ENCODE assay signal across 1 cellular context in the genomic region with DNA sequence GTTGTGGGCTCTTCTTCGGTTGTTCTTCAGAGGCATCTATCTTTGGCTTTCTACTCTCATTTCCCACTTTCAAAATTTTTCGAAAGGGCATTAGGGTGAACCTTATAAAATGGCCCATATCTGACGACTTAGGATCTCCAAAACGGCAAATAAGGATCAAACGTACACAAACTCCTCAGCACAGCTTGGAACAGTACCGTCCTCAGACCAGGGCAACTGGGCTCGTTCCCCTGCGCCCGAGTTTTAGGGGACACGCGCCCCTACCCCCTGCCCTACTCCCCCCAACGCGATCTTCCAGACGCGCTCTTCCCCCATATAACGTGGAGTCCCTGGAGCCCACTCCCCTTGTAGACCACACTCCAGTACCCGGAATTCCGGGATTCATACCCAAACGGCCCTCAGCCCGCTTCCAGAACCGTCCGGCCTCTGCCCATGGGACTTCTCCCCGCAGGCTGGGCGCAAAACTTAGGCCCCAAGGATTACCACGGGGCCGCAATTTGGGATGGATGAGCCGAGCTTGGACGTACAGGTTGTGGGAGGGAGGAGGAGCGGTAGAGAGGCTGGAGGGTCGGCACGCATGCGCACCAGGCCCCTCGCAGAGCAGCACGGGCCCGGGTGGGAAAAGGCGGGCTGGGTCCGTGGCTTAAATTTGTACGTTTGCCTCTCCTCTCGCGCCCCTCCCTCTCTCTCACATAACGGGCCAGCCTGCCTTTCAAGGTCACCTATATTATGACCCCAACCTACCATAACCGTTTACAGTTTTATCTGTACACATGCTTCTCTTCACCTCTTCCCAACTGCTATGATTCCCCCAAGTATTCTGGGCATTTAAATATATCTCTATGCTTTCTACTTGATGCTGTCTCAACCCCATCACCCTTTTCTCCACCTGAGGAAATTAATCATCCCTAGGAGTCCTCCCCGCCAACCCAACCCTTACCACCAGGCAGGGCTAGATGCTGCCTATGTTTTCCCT.
TF ChIP-seq lines count a peak whose summit lies in the region.

No MANE protein-coding gene starts in this region.

TF ChIP-seq in HepG2, 621 proteins besides CTCF, POLR2A, EP300 and RAD21:
- TF ChIP-seq, protein P1, sequence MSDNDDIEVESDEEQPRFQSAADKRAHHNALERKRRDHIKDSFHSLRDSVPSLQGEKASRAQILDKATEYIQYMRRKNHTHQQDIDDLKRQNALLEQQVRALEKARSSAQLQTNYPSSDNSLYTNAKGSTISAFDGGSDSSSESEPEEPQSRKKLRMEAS (IDR thresholded peaks at IDR 0.05): peak; percentile 60; the same call in 1 of the 2 replicates
- peak; percentile 48; the same call in 1 of the 2 replicates for TF ChIP-seq HNF1B (CRISPR knock-in tag; IDR thresholded peaks at IDR 0.05)
- TF ChIP-seq PHF8 (CRISPR knock-in tag; IDR thresholded peaks at IDR 0.05): peak; percentile 74
- 0 out of 2 replicates have a peak, but pooled peaks have one; percentile 61 for TF ChIP-seq ZNF605 (CRISPR knock-in tag; IDR thresholded peaks at IDR 0.05)
- TF ChIP-seq, protein P2, sequence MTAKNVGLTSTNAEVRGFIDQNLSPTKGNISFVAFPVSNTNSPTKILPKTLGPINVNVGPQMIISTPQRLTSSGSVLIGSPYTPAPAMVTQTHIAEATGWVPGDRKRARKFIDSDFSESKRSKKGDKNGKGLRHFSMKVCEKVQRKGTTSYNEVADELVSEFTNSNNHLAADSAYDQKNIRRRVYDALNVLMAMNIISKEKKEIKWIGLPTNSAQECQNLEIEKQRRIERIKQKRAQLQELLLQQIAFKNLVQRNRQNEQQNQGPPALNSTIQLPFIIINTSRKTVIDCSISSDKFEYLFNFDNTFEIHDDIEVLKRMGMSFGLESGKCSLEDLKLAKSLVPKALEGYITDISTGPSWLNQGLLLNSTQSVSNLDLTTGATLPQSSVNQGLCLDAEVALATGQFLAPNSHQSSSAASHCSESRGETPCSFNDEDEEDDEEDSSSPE (CRISPR knock-in tag; IDR thresholded peaks at IDR 0.05): peak; percentile 37; the same call in 1 of the 2 replicates
- peak; percentile 23; the same call in 1 of the 2 replicates for TF ChIP-seq SALL1 (CRISPR knock-in tag; IDR thresholded peaks at IDR 0.05)
- TF ChIP-seq DMAP1 (CRISPR knock-in tag; IDR thresholded peaks at IDR 0.05): peak; percentile 40; the same call in 1 of the 2 replicates
- TF ChIP-seq, protein P3, sequence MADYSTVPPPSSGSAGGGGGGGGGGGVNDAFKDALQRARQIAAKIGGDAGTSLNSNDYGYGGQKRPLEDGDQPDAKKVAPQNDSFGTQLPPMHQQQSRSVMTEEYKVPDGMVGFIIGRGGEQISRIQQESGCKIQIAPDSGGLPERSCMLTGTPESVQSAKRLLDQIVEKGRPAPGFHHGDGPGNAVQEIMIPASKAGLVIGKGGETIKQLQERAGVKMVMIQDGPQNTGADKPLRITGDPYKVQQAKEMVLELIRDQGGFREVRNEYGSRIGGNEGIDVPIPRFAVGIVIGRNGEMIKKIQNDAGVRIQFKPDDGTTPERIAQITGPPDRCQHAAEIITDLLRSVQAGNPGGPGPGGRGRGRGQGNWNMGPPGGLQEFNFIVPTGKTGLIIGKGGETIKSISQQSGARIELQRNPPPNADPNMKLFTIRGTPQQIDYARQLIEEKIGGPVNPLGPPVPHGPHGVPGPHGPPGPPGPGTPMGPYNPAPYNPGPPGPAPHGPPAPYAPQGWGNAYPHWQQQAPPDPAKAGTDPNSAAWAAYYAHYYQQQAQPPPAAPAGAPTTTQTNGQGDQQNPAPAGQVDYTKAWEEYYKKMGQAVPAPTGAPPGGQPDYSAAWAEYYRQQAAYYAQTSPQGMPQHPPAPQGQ (CRISPR knock-in tag; IDR thresholded peaks at IDR 0.05; ENCODE audit: borderline replicate concordance): no peak
- TF ChIP-seq ZNF577 (CRISPR knock-in tag; IDR thresholded peaks at IDR 0.05; ENCODE audit: borderline replicate concordance, low read depth): no peak
- no peak for TF ChIP-seq ZSCAN30 (CRISPR knock-in tag; IDR thresholded peaks at IDR 0.05)
- TF ChIP-seq SRY (CRISPR knock-in tag; IDR thresholded peaks at IDR 0.05): peak; percentile 38; the same call in 1 of the 2 replicates
- TF ChIP-seq GATAD1 (CRISPR knock-in tag; IDR thresholded peaks at IDR 0.05): peak; percentile 52
- no peak for TF ChIP-seq MIXL1 (CRISPR knock-in tag; IDR thresholded peaks at IDR 0.05)
- TF ChIP-seq NFATC3 (CRISPR knock-in tag; IDR thresholded peaks at IDR 0.05): no peak
- TF ChIP-seq, protein P4, sequence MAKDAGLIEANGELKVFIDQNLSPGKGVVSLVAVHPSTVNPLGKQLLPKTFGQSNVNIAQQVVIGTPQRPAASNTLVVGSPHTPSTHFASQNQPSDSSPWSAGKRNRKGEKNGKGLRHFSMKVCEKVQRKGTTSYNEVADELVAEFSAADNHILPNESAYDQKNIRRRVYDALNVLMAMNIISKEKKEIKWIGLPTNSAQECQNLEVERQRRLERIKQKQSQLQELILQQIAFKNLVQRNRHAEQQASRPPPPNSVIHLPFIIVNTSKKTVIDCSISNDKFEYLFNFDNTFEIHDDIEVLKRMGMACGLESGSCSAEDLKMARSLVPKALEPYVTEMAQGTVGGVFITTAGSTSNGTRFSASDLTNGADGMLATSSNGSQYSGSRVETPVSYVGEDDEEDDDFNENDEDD (CRISPR knock-in tag; IDR thresholded peaks at IDR 0.05; ENCODE audit: borderline replicate concordance): peak; percentile 56; the same call in 1 of the 2 replicates
- TF ChIP-seq ERF (CRISPR knock-in tag; IDR thresholded peaks at IDR 0.05): no peak
- TF ChIP-seq ZNF687 (CRISPR knock-in tag; IDR thresholded peaks at IDR 0.05): peak; percentile 65
- TF ChIP-seq THYN1 (CRISPR knock-in tag; IDR thresholded peaks at IDR 0.05; ENCODE audit: borderline replicate concordance, low read depth): no peak
- TF ChIP-seq THAP8 (CRISPR knock-in tag; IDR thresholded peaks at IDR 0.05; ENCODE audit: borderline replicate concordance): 0 out of 2 replicates have a peak, but pooled peaks have one; percentile 56
- TF ChIP-seq ZFY (CRISPR knock-in tag; IDR thresholded peaks at IDR 0.05): peak; percentile 35; the same call in 1 of the 2 replicates
- TF ChIP-seq BCL6 (CRISPR knock-in tag; IDR thresholded peaks at IDR 0.05): no peak
- peak; percentile 37 for TF ChIP-seq RBM39 (IDR thresholded peaks at IDR 0.05; ENCODE audit: low read depth, low read length, poor library complexity, severe bottlenecking)
- TF ChIP-seq, protein P5, sequence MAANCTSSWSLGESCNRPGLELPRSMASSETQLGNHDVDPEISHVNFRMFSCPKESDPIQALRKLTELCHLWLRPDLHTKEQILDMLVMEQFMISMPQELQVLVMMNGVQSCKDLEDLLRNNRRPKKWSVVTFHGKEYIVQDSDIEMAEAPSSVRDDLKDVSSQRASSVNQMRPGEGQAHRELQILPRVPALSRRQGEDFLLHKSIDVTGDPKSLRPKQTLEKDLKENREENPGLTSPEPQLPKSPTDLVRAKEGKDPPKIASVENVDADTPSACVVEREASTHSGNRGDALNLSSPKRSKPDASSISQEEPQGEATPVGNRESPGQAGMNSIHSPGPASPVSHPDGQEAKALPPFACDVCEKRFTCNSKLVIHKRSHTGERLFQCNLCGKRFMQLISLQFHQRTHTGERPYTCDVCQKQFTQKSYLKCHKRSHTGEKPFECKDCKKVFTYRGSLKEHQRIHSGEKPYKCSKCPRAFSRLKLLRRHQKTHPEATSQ (CRISPR knock-in tag; IDR thresholded peaks at IDR 0.05; ENCODE audit: borderline replicate concordance): no peak
- peak; percentile 32 for TF ChIP-seq ZNF781 (CRISPR knock-in tag; IDR thresholded peaks at IDR 0.05; ENCODE audit: borderline replicate concordance, not compliant biosample characterization)
- peak; percentile 41; the same call in 1 of the 2 replicates for TF ChIP-seq ZNF572 (CRISPR knock-in tag; IDR thresholded peaks at IDR 0.05)
- 0 out of 2 replicates have a peak, but pooled peaks have one; percentile 28 for TF ChIP-seq ZNF777 (CRISPR knock-in tag; IDR thresholded peaks at IDR 0.05)
- peak; percentile 28; the same call in 1 of the 2 replicates for TF ChIP-seq RXRA (CRISPR knock-in tag; IDR thresholded peaks at IDR 0.05)
- TF ChIP-seq ZFX (CRISPR knock-in tag; IDR thresholded peaks at IDR 0.05; ENCODE audit: low read depth): peak; percentile 51; the same call in 1 of the 2 replicates
- TF ChIP-seq ZNF143 (CRISPR knock-in tag; IDR thresholded peaks at IDR 0.05): peak; percentile 64; the same call in 1 of the 2 replicates
- TF ChIP-seq ZNF256 (CRISPR knock-in tag; conservative IDR thresholded peaks at IDR 0.05): no peak
- TF ChIP-seq POLR2AphosphoS5 (IDR thresholded peaks at IDR 0.05; ENCODE audit: low read depth, low read length): peak; percentile 28; the same call in 1 of the 2 replicates
- 0 out of 2 replicates have a peak, but pooled peaks have one; percentile 13 for TF ChIP-seq ZBTB7A (CRISPR knock-in tag; IDR thresholded peaks at IDR 0.05)
- TF ChIP-seq ZNF501 (CRISPR knock-in tag; IDR thresholded peaks at IDR 0.05): 0 out of 2 replicates have a peak, but pooled peaks have one; percentile 31
- TF ChIP-seq RELA (CRISPR knock-in tag; IDR thresholded peaks at IDR 0.05): no peak
- no peak for TF ChIP-seq KLF15 (CRISPR knock-in tag; IDR thresholded peaks at IDR 0.05; ENCODE audit: borderline replicate concordance)
- TF ChIP-seq KMT2B (CRISPR knock-in tag; IDR thresholded peaks at IDR 0.05): 0 out of 2 replicates have a peak, but pooled peaks have one; percentile 33
- 0 out of 2 replicates have a peak, but pooled peaks have one; percentile 41 for TF ChIP-seq YEATS4 (CRISPR knock-in tag; IDR thresholded peaks at IDR 0.05; ENCODE audit: borderline replicate concordance)
